ENCODE assay signal across 16 cellular contexts in genomic region chr16:81496742-81497141, GRCh38.
"Had no signal": no experiment of that assay in that cellular context is flagged by ENCODE, and none has a peak within 500 bp of the region (broad histone marks: within the 10 kb centered on the region; RNA-seq: fewer than 3 reads in every experiment).

No MANE protein-coding gene starts in this region.

- H3K4me3 Mint-ChIP-seq: activated CD8-positive, alpha-beta T cell treated with anti-CD3 and anti-CD28 coated beads for 36 hours; activated naive CD4-positive, alpha-beta T cell treated with anti-CD3 and anti-CD28 coated beads, Interleukin-2, amount 50 U/mL, for 24 hours; activated T-cell treated with anti-CD3 and anti-CD28 coated beads, Interleukin-2, amount 50 U/mL, for 4 hours; endodermal cell; nephron; stimulated activated effector memory CD8-positive, alpha-beta T cell treated with anti-CD3 and anti-CD28 coated beads, Interleukin-12 subunit alpha, Interleukin-12 subunit beta, amount 100 ng/mL, for 72 hours; WTC11 had no signal

- H3K4me3 ChIP-seq: adrenal gland, gastrocnemius medialis, heart left ventricle, sigmoid colon, tibial nerve had no signal

- H3K36me3 Mint-ChIP-seq: activated naive CD4-positive, alpha-beta T cell treated with anti-CD3 and anti-CD28 coated beads, Interleukin-2, amount 50 U/mL, for 24 hours; WTC11 had no signal

- H3K9me3 ChIP-seq: adrenal gland, gastrocnemius medialis, heart left ventricle, sigmoid colon, tibial nerve had no signal

- H3K27me3 Mint-ChIP-seq: activated CD8-positive, alpha-beta T cell treated with anti-CD3 and anti-CD28 coated beads for 36 hours; activated naive CD4-positive, alpha-beta T cell treated with anti-CD3 and anti-CD28 coated beads, Interleukin-2, amount 50 U/mL, for 24 hours had no signal

- H3K27ac ChIP-seq: gastrocnemius medialis had no signal

- H3K9me3 Mint-ChIP-seq: activated CD8-positive, alpha-beta T cell treated with anti-CD3 and anti-CD28 coated beads for 36 hours; activated naive CD4-positive, alpha-beta T cell treated with anti-CD3 and anti-CD28 coated beads, Interleukin-2, amount 50 U/mL, for 24 hours; activated T-cell treated with anti-CD3 and anti-CD28 coated beads, Interleukin-2, amount 50 U/mL, for 4 hours; endodermal cell; nephron; stimulated activated effector memory CD8-positive, alpha-beta T cell treated with anti-CD3 and anti-CD28 coated beads, Interleukin-12 subunit alpha, Interleukin-12 subunit beta, amount 100 ng/mL, for 72 hours; WTC11 had no signal

- H3K27ac Mint-ChIP-seq: activated CD8-positive, alpha-beta T cell treated with anti-CD3 and anti-CD28 coated beads for 36 hours; activated naive CD4-positive, alpha-beta T cell treated with anti-CD3 and anti-CD28 coated beads, Interleukin-2, amount 50 U/mL, for 24 hours; endodermal cell; nephron had no signal

- H3K27me3 ChIP-seq: adrenal gland, gastrocnemius medialis, heart left ventricle, sigmoid colon, tibial nerve had no signal

- H3K36me3 ChIP-seq: adrenal gland, gastrocnemius medialis, heart left ventricle, sigmoid colon, tibial nerve had no signal

- ATAC-seq: activated CD8-positive, alpha-beta T cell treated with anti-CD3 and anti-CD28 coated beads for 36 hours; activated T-cell treated with anti-CD3 and anti-CD28 coated beads, Interleukin-2, amount 50 U/mL, for 4 hours; gastrocnemius medialis; heart left ventricle; stimulated activated effector memory CD8-positive, alpha-beta T cell treated with anti-CD3 and anti-CD28 coated beads, Interleukin-12 subunit alpha, Interleukin-12 subunit beta, amount 100 ng/mL, for 72 hours; WTC11 had no signal

- DNase-seq: activated CD4-positive, alpha-beta T cell treated with anti-CD3 and anti-CD28 coated beads for 48 hours; activated CD8-positive, alpha-beta T cell treated with anti-CD3 and anti-CD28 coated beads for 36 hours; activated effector memory CD4-positive, alpha-beta T cell treated with anti-CD3 and anti-CD28 coated beads, Interleukin-2, amount 50 U/mL, for 16 hours; activated T-cell treated with anti-CD3 and anti-CD28 coated beads, Interleukin-2, amount 50 U/mL, for 4 hours; adrenal gland; endodermal cell; gastrocnemius medialis; heart left ventricle; sigmoid colon; stimulated activated CD4-positive, alpha-beta T cell treated with anti-CD3 and anti-CD28 coated beads, Interleukin-12 subunit alpha, Interleukin-12 subunit beta, amount 100 ng/mL, for 4 hours; T-helper 2 cell had no signal
